Comparison of ENCODE assay signal across 1 cellular context in the genomic region with DNA sequence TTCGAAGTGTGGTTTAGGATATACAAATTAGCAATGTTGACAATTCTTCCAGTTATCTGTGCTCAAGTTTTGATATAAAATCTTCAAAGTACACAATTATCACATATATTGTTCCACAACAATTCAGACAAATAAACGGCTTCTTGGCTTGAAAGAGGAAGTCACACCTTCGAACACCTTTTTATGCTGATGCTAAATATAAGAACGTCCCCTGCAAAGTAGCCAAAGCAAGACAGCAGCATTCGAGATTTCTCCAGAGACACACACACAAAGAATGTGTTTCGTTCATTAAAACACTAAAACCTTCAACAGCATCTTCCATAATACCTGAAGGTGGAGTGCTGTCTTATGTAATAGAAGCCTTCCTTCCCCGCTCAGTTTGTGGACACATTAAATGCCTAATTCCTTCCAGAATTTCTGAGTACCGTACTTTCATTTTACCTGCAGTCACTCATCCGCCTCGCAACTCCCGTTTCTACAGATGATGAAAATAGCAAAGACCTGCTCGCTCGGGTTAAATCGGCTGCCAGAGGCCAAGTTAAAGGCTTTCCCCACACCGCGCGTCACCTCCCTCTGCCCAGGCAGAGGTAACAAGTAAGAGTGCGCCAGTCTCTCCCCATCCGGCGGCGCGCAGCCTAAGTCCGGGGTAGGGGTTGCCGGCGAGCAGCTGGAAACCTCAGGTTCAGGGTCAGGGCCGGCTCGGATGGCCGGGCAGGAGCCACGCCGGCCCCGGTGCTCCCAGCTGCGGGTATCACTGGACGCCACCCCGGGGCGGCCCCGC.
TF ChIP-seq lines count a peak whose summit lies in the region.

No MANE protein-coding gene starts in this region.

TF ChIP-seq in GM23338, 12 proteins besides CTCF, POLR2A, EP300 and RAD21 (continued from another document):
- TF ChIP-seq, protein P1, sequence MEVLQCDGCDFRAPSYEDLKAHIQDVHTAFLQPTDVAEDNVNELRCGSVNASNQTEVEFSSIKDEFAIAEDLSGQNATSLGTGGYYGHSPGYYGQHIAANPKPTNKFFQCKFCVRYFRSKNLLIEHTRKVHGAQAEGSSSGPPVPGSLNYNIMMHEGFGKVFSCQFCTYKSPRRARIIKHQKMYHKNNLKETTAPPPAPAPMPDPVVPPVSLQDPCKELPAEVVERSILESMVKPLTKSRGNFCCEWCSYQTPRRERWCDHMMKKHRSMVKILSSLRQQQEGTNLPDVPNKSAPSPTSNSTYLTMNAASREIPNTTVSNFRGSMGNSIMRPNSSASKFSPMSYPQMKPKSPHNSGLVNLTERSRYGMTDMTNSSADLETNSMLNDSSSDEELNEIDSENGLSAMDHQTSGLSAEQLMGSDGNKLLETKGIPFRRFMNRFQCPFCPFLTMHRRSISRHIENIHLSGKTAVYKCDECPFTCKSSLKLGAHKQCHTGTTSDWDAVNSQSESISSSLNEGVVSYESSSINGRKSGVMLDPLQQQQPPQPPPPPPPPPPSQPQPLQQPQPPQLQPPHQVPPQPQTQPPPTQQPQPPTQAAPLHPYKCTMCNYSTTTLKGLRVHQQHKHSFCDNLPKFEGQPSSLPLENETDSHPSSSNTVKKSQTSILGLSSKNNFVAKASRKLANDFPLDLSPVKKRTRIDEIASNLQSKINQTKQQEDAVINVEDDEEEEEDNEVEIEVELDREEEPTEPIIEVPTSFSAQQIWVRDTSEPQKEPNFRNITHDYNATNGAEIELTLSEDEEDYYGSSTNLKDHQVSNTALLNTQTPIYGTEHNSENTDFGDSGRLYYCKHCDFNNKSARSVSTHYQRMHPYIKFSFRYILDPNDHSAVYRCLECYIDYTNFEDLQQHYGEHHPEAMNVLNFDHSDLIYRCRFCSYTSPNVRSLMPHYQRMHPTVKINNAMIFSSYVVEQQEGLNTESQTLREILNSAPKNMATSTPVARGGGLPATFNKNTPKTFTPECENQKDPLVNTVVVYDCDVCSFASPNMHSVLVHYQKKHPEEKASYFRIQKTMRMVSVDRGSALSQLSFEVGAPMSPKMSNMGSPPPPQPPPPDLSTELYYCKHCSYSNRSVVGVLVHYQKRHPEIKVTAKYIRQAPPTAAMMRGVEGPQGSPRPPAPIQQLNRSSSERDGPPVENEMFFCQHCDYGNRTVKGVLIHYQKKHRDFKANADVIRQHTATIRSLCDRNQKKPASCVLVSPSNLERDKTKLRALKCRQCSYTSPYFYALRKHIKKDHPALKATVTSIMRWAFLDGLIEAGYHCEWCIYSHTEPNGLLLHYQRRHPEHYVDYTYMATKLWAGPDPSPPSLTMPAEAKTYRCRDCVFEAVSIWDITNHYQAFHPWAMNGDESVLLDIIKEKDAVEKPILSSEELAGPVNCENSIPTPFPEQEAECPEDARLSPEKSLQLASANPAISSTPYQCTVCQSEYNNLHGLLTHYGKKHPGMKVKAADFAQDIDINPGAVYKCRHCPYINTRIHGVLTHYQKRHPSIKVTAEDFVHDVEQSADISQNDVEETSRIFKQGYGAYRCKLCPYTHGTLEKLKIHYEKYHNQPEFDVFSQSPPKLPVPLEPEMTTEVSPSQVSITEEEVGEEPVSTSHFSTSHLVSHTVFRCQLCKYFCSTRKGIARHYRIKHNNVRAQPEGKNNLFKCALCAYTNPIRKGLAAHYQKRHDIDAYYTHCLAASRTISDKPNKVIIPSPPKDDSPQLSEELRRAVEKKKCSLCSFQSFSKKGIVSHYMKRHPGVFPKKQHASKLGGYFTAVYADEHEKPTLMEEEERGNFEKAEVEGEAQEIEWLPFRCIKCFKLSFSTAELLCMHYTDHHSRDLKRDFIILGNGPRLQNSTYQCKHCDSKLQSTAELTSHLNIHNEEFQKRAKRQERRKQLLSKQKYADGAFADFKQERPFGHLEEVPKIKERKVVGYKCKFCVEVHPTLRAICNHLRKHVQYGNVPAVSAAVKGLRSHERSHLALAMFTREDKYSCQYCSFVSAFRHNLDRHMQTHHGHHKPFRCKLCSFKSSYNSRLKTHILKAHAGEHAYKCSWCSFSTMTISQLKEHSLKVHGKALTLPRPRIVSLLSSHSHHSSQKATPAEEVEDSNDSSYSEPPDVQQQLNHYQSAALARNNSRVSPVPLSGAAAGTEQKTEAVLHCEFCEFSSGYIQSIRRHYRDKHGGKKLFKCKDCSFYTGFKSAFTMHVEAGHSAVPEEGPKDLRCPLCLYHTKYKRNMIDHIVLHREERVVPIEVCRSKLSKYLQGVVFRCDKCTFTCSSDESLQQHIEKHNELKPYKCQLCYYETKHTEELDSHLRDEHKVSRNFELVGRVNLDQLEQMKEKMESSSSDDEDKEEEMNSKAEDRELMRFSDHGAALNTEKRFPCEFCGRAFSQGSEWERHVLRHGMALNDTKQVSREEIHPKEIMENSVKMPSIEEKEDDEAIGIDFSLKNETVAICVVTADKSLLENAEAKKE (CRISPR knock-in tag; IDR thresholded peaks at IDR 0.05) = no peak
- TF ChIP-seq, protein P2, sequence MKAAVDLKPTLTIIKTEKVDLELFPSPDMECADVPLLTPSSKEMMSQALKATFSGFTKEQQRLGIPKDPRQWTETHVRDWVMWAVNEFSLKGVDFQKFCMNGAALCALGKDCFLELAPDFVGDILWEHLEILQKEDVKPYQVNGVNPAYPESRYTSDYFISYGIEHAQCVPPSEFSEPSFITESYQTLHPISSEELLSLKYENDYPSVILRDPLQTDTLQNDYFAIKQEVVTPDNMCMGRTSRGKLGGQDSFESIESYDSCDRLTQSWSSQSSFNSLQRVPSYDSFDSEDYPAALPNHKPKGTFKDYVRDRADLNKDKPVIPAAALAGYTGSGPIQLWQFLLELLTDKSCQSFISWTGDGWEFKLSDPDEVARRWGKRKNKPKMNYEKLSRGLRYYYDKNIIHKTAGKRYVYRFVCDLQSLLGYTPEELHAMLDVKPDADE (IDR thresholded peaks at IDR 0.05) = no peak
- TF ChIP-seq, protein P3, sequence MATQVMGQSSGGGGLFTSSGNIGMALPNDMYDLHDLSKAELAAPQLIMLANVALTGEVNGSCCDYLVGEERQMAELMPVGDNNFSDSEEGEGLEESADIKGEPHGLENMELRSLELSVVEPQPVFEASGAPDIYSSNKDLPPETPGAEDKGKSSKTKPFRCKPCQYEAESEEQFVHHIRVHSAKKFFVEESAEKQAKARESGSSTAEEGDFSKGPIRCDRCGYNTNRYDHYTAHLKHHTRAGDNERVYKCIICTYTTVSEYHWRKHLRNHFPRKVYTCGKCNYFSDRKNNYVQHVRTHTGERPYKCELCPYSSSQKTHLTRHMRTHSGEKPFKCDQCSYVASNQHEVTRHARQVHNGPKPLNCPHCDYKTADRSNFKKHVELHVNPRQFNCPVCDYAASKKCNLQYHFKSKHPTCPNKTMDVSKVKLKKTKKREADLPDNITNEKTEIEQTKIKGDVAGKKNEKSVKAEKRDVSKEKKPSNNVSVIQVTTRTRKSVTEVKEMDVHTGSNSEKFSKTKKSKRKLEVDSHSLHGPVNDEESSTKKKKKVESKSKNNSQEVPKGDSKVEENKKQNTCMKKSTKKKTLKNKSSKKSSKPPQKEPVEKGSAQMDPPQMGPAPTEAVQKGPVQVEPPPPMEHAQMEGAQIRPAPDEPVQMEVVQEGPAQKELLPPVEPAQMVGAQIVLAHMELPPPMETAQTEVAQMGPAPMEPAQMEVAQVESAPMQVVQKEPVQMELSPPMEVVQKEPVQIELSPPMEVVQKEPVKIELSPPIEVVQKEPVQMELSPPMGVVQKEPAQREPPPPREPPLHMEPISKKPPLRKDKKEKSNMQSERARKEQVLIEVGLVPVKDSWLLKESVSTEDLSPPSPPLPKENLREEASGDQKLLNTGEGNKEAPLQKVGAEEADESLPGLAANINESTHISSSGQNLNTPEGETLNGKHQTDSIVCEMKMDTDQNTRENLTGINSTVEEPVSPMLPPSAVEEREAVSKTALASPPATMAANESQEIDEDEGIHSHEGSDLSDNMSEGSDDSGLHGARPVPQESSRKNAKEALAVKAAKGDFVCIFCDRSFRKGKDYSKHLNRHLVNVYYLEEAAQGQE (IDR thresholded peaks at IDR 0.05; ENCODE audit: unreplicated experiment) = no peak
- TF ChIP-seq JUNB (IDR thresholded peaks at IDR 0.05; ENCODE audit: unreplicated experiment) (no peak), EZH2phosphoT487 (IDR thresholded peaks at IDR 0.05; ENCODE audit: unreplicated experiment) (no peak), ZNF114 (CRISPR knock-in tag; IDR thresholded peaks at IDR 0.05) (no peak)
